In genomic region chr11:73950869-73951710, GRCh38 we compare ENCODE assay signal across 1 cellular context.
TF ChIP-seq lines count a peak whose summit lies in the region.

TSS of gene DNAJB13 (plus strand) at chr11:73951026. CDS start at chr11:73951070, 44 bp downstream.

TF ChIP-seq in HepG2, 621 proteins besides CTCF, POLR2A, EP300 and RAD21 (continued from another document and continues in another):
- TF ChIP-seq, protein P1, sequence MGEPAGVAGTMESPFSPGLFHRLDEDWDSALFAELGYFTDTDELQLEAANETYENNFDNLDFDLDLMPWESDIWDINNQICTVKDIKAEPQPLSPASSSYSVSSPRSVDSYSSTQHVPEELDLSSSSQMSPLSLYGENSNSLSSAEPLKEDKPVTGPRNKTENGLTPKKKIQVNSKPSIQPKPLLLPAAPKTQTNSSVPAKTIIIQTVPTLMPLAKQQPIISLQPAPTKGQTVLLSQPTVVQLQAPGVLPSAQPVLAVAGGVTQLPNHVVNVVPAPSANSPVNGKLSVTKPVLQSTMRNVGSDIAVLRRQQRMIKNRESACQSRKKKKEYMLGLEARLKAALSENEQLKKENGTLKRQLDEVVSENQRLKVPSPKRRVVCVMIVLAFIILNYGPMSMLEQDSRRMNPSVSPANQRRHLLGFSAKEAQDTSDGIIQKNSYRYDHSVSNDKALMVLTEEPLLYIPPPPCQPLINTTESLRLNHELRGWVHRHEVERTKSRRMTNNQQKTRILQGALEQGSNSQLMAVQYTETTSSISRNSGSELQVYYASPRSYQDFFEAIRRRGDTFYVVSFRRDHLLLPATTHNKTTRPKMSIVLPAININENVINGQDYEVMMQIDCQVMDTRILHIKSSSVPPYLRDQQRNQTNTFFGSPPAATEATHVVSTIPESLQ (CRISPR knock-in tag; conservative IDR thresholded peaks at IDR 0.05) = no peak
- TF ChIP-seq TRIM22 (IDR thresholded peaks at IDR 0.05) (no peak), HDAC6 (IDR thresholded peaks at IDR 0.05; ENCODE audit: low read depth, low read length) (no peak), TMF1 (CRISPR knock-in tag; IDR thresholded peaks at IDR 0.05; ENCODE audit: low read depth) (no peak), EEA1 (CRISPR knock-in tag; IDR thresholded peaks at IDR 0.05; ENCODE audit: borderline replicate concordance) (no peak), ZNF101 (CRISPR knock-in tag; IDR thresholded peaks at IDR 0.05; ENCODE audit: borderline replicate concordance, low read depth) (no peak), KDM2A (CRISPR knock-in tag; IDR thresholded peaks at IDR 0.05; ENCODE audit: borderline replicate concordance, low read depth) (0 out of 2 replicates have a peak, but pooled peaks have one; percentile 22), ZNF557 (CRISPR knock-in tag; IDR thresholded peaks at IDR 0.05) (no peak), TCF7 (IDR thresholded peaks at IDR 0.05; ENCODE audit: low read depth) (no peak), ZFP91 (CRISPR knock-in tag; IDR thresholded peaks at IDR 0.05; ENCODE audit: borderline replicate concordance) (no peak), NFATC3 (CRISPR knock-in tag; IDR thresholded peaks at IDR 0.05) (no peak), ZNF558 (CRISPR knock-in tag; IDR thresholded peaks at IDR 0.05; ENCODE audit: borderline replicate concordance) (peak; percentile 57; the same call in 1 of the 2 replicates), ZNF670 (CRISPR knock-in tag; IDR thresholded peaks at IDR 0.05; ENCODE audit: borderline replicate concordance) (no peak), TAF15 (IDR thresholded peaks at IDR 0.05; ENCODE audit: low read depth, low read length, poor library complexity, severe bottlenecking) (no peak), NCOA2 (CRISPR knock-in tag; IDR thresholded peaks at IDR 0.05) (no peak), THAP7 (CRISPR knock-in tag; IDR thresholded peaks at IDR 0.05) (no peak), REPIN1 (CRISPR knock-in tag; IDR thresholded peaks at IDR 0.05; ENCODE audit: borderline replicate concordance, low read depth) (no peak), NFYB (CRISPR knock-in tag; IDR thresholded peaks at IDR 0.05) (peak; percentile 12; the same call in 1 of the 2 replicates), SP140L (CRISPR knock-in tag; IDR thresholded peaks at IDR 0.05; ENCODE audit: borderline replicate concordance) (no peak), RBM22 (optimal IDR thresholded peaks at IDR 0.05; ENCODE audit: low read length) (no peak), MED13 (CRISPR knock-in tag; IDR thresholded peaks at IDR 0.05) (no peak), FOXC1 (CRISPR knock-in tag; IDR thresholded peaks at IDR 0.05; ENCODE audit: borderline replicate concordance) (0 out of 2 replicates have a peak, but pooled peaks have one; percentile 35), GPN1 (CRISPR knock-in tag; IDR thresholded peaks at IDR 0.05; ENCODE audit: borderline replicate concordance) (no peak), CHD2 (IDR thresholded peaks at IDR 0.05; ENCODE audit: low read depth, low read length) (no peak), SUZ12 (IDR thresholded peaks at IDR 0.05; ENCODE audit: low read depth, low read length) (peak; percentile 60), ZNF652 (CRISPR knock-in tag; IDR thresholded peaks at IDR 0.05; ENCODE audit: borderline replicate concordance, low read depth) (0 out of 2 replicates have a peak, but pooled peaks have one; percentile 19), NFKB2 (CRISPR knock-in tag; IDR thresholded peaks at IDR 0.05; ENCODE audit: borderline replicate concordance) (no peak), ZNF468 (CRISPR knock-in tag; IDR thresholded peaks at IDR 0.05) (no peak)
- TF ChIP-seq, protein P2, sequence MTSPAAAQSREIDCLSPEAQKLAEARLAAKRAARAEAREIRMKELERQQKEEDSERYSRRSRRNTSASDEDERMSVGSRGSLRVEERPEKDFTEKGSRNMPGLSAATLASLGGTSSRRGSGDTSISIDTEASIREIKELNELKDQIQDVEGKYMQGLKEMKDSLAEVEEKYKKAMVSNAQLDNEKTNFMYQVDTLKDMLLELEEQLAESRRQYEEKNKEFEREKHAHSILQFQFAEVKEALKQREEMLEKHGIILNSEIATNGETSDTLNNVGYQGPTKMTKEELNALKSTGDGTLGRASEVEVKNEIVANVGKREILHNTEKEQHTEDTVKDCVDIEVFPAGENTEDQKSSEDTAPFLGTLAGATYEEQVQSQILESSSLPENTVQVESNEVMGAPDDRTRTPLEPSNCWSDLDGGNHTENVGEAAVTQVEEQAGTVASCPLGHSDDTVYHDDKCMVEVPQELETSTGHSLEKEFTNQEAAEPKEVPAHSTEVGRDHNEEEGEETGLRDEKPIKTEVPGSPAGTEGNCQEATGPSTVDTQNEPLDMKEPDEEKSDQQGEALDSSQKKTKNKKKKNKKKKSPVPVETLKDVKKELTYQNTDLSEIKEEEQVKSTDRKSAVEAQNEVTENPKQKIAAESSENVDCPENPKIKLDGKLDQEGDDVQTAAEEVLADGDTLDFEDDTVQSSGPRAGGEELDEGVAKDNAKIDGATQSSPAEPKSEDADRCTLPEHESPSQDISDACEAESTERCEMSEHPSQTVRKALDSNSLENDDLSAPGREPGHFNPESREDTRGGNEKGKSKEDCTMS (CRISPR knock-in tag; conservative IDR thresholded peaks at IDR 0.05) = no peak
- TF ChIP-seq, protein P3, sequence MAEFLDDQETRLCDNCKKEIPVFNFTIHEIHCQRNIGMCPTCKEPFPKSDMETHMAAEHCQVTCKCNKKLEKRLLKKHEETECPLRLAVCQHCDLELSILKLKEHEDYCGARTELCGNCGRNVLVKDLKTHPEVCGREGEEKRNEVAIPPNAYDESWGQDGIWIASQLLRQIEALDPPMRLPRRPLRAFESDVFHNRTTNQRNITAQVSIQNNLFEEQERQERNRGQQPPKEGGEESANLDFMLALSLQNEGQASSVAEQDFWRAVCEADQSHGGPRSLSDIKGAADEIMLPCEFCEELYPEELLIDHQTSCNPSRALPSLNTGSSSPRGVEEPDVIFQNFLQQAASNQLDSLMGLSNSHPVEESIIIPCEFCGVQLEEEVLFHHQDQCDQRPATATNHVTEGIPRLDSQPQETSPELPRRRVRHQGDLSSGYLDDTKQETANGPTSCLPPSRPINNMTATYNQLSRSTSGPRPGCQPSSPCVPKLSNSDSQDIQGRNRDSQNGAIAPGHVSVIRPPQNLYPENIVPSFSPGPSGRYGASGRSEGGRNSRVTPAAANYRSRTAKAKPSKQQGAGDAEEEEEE (CRISPR knock-in tag; IDR thresholded peaks at IDR 0.05; ENCODE audit: borderline replicate concordance) = no peak
- TF ChIP-seq, protein P4, sequence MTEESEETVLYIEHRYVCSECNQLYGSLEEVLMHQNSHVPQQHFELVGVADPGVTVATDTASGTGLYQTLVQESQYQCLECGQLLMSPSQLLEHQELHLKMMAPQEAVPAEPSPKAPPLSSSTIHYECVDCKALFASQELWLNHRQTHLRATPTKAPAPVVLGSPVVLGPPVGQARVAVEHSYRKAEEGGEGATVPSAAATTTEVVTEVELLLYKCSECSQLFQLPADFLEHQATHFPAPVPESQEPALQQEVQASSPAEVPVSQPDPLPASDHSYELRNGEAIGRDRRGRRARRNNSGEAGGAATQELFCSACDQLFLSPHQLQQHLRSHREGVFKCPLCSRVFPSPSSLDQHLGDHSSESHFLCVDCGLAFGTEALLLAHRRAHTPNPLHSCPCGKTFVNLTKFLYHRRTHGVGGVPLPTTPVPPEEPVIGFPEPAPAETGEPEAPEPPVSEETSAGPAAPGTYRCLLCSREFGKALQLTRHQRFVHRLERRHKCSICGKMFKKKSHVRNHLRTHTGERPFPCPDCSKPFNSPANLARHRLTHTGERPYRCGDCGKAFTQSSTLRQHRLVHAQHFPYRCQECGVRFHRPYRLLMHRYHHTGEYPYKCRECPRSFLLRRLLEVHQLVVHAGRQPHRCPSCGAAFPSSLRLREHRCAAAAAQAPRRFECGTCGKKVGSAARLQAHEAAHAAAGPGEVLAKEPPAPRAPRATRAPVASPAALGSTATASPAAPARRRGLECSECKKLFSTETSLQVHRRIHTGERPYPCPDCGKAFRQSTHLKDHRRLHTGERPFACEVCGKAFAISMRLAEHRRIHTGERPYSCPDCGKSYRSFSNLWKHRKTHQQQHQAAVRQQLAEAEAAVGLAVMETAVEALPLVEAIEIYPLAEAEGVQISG (CRISPR knock-in tag; IDR thresholded peaks at IDR 0.05) = peak; percentile 48; the same call in 1 of the 2 replicates
- TF ChIP-seq, protein P5, sequence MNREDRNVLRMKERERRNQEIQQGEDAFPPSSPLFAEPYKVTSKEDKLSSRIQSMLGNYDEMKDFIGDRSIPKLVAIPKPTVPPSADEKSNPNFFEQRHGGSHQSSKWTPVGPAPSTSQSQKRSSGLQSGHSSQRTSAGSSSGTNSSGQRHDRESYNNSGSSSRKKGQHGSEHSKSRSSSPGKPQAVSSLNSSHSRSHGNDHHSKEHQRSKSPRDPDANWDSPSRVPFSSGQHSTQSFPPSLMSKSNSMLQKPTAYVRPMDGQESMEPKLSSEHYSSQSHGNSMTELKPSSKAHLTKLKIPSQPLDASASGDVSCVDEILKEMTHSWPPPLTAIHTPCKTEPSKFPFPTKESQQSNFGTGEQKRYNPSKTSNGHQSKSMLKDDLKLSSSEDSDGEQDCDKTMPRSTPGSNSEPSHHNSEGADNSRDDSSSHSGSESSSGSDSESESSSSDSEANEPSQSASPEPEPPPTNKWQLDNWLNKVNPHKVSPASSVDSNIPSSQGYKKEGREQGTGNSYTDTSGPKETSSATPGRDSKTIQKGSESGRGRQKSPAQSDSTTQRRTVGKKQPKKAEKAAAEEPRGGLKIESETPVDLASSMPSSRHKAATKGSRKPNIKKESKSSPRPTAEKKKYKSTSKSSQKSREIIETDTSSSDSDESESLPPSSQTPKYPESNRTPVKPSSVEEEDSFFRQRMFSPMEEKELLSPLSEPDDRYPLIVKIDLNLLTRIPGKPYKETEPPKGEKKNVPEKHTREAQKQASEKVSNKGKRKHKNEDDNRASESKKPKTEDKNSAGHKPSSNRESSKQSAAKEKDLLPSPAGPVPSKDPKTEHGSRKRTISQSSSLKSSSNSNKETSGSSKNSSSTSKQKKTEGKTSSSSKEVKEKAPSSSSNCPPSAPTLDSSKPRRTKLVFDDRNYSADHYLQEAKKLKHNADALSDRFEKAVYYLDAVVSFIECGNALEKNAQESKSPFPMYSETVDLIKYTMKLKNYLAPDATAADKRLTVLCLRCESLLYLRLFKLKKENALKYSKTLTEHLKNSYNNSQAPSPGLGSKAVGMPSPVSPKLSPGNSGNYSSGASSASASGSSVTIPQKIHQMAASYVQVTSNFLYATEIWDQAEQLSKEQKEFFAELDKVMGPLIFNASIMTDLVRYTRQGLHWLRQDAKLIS (CRISPR knock-in tag; IDR thresholded peaks at IDR 0.05) = no peak
- TF ChIP-seq, protein P6, sequence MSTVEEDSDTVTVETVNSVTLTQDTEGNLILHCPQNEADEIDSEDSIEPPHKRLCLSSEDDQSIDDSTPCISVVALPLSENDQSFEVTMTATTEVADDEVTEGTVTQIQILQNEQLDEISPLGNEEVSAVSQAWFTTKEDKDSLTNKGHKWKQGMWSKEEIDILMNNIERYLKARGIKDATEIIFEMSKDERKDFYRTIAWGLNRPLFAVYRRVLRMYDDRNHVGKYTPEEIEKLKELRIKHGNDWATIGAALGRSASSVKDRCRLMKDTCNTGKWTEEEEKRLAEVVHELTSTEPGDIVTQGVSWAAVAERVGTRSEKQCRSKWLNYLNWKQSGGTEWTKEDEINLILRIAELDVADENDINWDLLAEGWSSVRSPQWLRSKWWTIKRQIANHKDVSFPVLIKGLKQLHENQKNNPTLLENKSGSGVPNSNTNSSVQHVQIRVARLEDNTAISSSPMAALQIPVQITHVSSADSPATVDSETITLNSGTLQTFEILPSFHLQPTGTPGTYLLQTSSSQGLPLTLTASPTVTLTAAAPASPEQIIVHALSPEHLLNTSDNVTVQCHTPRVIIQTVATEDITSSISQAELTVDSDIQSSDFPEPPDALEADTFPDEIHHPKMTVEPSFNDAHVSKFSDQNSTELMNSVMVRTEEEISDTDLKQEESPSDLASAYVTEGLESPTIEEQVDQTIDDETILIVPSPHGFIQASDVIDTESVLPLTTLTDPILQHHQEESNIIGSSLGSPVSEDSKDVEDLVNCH (CRISPR knock-in tag; IDR thresholded peaks at IDR 0.05) = no peak
- TF ChIP-seq, protein P7, sequence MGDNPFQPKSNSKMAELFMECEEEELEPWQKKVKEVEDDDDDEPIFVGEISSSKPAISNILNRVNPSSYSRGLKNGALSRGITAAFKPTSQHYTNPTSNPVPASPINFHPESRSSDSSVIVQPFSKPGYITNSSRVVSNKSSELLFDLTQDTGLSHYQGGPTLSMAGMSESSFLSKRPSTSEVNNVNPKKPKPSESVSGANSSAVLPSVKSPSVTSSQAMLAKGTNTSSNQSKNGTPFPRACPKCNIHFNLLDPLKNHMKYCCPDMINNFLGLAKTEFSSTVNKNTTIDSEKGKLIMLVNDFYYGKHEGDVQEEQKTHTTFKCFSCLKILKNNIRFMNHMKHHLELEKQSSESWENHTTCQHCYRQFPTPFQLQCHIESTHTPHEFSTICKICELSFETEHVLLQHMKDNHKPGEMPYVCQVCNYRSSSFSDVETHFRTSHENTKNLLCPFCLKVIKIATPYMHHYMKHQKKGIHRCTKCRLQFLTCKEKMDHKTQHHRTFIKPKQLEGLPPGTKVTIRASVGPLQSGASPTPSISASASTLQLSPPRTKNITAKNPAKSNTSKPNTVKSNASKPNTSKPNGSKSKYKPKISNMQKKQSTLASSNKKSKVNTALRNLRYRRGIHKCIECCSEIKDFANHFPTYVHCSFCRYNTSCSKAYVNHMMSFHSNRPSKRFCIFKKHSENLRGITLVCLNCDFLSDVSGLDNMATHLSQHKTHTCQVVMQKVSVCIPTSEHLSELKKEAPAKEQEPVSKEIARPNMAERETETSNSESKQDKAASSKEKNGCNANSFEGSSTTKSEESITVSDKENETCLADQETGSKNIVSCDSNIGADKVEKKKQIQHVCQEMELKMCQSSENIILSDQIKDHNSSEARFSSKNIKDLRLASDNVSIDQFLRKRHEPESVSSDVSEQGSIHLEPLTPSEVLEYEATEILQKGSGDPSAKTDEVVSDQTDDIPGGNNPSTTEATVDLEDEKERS (CRISPR knock-in tag; IDR thresholded peaks at IDR 0.05) = no peak
